In genomic region chr12:6874007-6874368, GRCh38 we compare ENCODE assay signal across 8 cellular contexts. TPM values are rescaled to one million over a fixed set of nuclear protein-coding genes. Genes with fewer than 3 reads are reported as not detected.
DNase-seq lines count a peak whose midpoint lies in the region; ATAC-seq and TF ChIP-seq lines count a peak whose summit lies in the region.
"Not testable (repeated sequence)": the region's sequence is repeated elsewhere in the genome, so short reads cannot be mapped to it uniquely, and the experiment has no call there.

No MANE protein-coding gene starts in this region.

- not testable (repeated sequence) for H3K27ac ChIP-seq in CD8-positive, alpha-beta T cell (ENCODE audit: low read depth, low read length)
- H3K27ac ChIP-seq in lower lobe of right lung = peak overlapping the region; percentile 84
- peak overlapping the region; percentile 40 for H3K27ac ChIP-seq in trophoblast cell (ENCODE audit: low read depth, low read length)
- H3K27ac ChIP-seq in tibial nerve = peak overlapping the region; percentile 69 to 93 (median 91)

- H3K4me1 Mint-ChIP-seq in CD8-positive, alpha-beta T cell (ENCODE audit: low read depth) = peaks cover 40% of the 10 kb centered on the region
- H3K4me1 Mint-ChIP-seq in activated CD4-positive, alpha-beta T cell treated with anti-CD3 and anti-CD28 coated beads, Interleukin-2, amount 10 ng/mL, durations not matched to agents 24 days and 14 days = peaks cover 44% of the 10 kb centered on the region
- H3K4me1 Mint-ChIP-seq in brain = peaks cover 49% of the 10 kb centered on the region

- H2AFZ ChIP-seq in trophoblast cell (ENCODE audit: insufficient read depth, low read length, poor library complexity) = peak overlapping the region; percentile 5

- not testable (repeated sequence) for TF ChIP-seq POLR2A in tibial nerve (IDR thresholded peaks at IDR 0.05)

- H3K23ac ChIP-seq in trophoblast cell (ENCODE audit: low read length) = not testable (repeated sequence)

- peak overlapping the region; percentile 90 for H3K27ac Mint-ChIP-seq in CD8-positive, alpha-beta T cell
- H3K27ac Mint-ChIP-seq in activated CD4-positive, alpha-beta T cell treated with anti-CD3 and anti-CD28 coated beads, Interleukin-2, amount 10 ng/mL, durations not matched to agents 24 days and 14 days = peak overlapping the region; percentile 88
- H3K27ac Mint-ChIP-seq in brain = peak overlapping the region; percentile 92 to 96 (median 92)

- H3K27me3 Mint-ChIP-seq in CD8-positive, alpha-beta T cell (ENCODE audit: low read depth); activated CD4-positive, alpha-beta T cell treated with anti-CD3 and anti-CD28 coated beads, Interleukin-2, amount 10 ng/mL, durations not matched to agents 24 days and 14 days; brain: not testable (repeated sequence)

- not testable (repeated sequence) for TF ChIP-seq EP300 in tibial nerve (IDR thresholded peaks at IDR 0.05)

- POLR2A ChIA-PET in CD8-positive, alpha-beta T cell (lab: Charles Lee) = interaction anchor here (1.2 to 4.3 kb wide), 7 partner anchors 10 to 150 kb away, joined by 3 to 61 read pairs (median 7); partner anchors contain the start of genes CDCA3, COPS7A and USP5

- not testable (repeated sequence) for H3K18ac ChIP-seq in trophoblast cell (ENCODE audit: low read length)

- H2BK12ac ChIP-seq in trophoblast cell (ENCODE audit: low read length) = peak overlapping the region; percentile 51

- peak overlapping the region; percentile 3 for H4K12ac ChIP-seq in trophoblast cell (ENCODE audit: low read depth, low read length)

- not testable (repeated sequence) for H3K9me3 Mint-ChIP-seq in CD8-positive, alpha-beta T cell; activated CD4-positive, alpha-beta T cell treated with anti-CD3 and anti-CD28 coated beads, Interleukin-2, amount 10 ng/mL, durations not matched to agents 24 days and 14 days; brain

- not testable (repeated sequence) for H3K27me3 ChIP-seq in CD8-positive, alpha-beta T cell (ENCODE audit: insufficient read depth, low read length); lower lobe of right lung (ENCODE audit: low read depth); trophoblast cell (ENCODE audit: insufficient read depth, low read length); tibial nerve

- CTCF ChIA-PET in CD8-positive, alpha-beta T cell (lab: Charles Lee) = interaction anchor here (8.5 to 10.3 kb wide), 2 partner anchors 18 to 20 kb away, joined by 81 to 126 read pairs; partner anchors contain the start of genes CDCA3 and USP5

- H3K4me3 Mint-ChIP-seq in CD8-positive, alpha-beta T cell = peak overlapping the region; percentile 90
- peak overlapping the region; percentile 89 for H3K4me3 Mint-ChIP-seq in activated CD4-positive, alpha-beta T cell treated with anti-CD3 and anti-CD28 coated beads, Interleukin-2, amount 10 ng/mL, durations not matched to agents 24 days and 14 days
- peak overlapping the region; percentile 87 to 95 (median 91) for H3K4me3 Mint-ChIP-seq in brain

- peak overlapping the region; percentile 77 for H4K91ac ChIP-seq in trophoblast cell (ENCODE audit: low read depth, low read length)

- peak overlapping the region; percentile 5 for H3K14ac ChIP-seq in trophoblast cell (ENCODE audit: low read length)

- intact Hi-C loops in CD8-positive, alpha-beta T cell (cut with DNase I, micrococcal nuclease) = loop anchor here in 1 of 2 experiments (5.0 kb wide), 1 partner anchor 763 kb away; no protein-coding TSS in a partner anchor
- intact Hi-C loops in activated CD4-positive, alpha-beta T cell treated with anti-CD3 and anti-CD28 coated beads, Interleukin-2, amount 10 ng/mL, durations not matched to agents 24 days and 14 days (cut with micrococcal nuclease) = loop anchor here (5.0 kb wide), 3 partner anchors 63 to 267 kb away; partner anchors contain the start of genes CHD4 and LPCAT3
- intact Hi-C loops in lower lobe of right lung (cut with DNase I) = not testable (repeated sequence)

- not testable (repeated sequence) for H3K9ac ChIP-seq in trophoblast cell (ENCODE audit: low read length)

- ATAC-seq in CD8-positive, alpha-beta T cell; lower lobe of right lung: not testable (repeated sequence)

- peak overlapping the region; percentile 72 for H2BK120ac ChIP-seq in trophoblast cell (ENCODE audit: insufficient read depth, low read length, poor library complexity)

- H4K8ac ChIP-seq in trophoblast cell (ENCODE audit: low read depth, low read length) = peak overlapping the region; percentile 43

- WGBS in trophoblast cell (ENCODE audit: extremely low coverage, insufficient coverage, insufficient read length) = no CpG with 5 or more reads among the region's 10 CpGs
- 32 to 37% methylated on average over 10 of the region's 10 CpGs for whole genome bisulfite sequencing in tibial nerve, 2 donors

- not testable (repeated sequence) for TF ChIP-seq CTCF in CD8-positive, alpha-beta T cell (IDR thresholded peaks at IDR 0.05); LNCaP clone FGC (IDR thresholded peaks at IDR 0.05; ENCODE audit: control insufficient read depth, extremely low read depth, insufficient read depth); brain (conservative IDR thresholded peaks at IDR 0.05); fibroblast of mammary gland (conservative IDR thresholded peaks at IDR 0.05; ENCODE audit: control insufficient read depth, insufficient read depth, low read depth, low read length); lower lobe of right lung (IDR thresholded peaks at IDR 0.05); tibial nerve (IDR thresholded peaks at IDR 0.05)

- H3K36me3 ChIP-seq in CD8-positive, alpha-beta T cell (ENCODE audit: insufficient read depth, low read length) = peaks cover 17% of the 10 kb centered on the region
- H3K36me3 ChIP-seq in lower lobe of right lung = peaks cover 28% of the 10 kb centered on the region
- H3K36me3 ChIP-seq in trophoblast cell (ENCODE audit: control insufficient read depth in 1 of 2, insufficient read depth in 2 of 2, low read length in 2 of 2) = peaks cover 22 to 26% of the 10 kb centered on the region in 2 experiments
- H3K36me3 ChIP-seq in tibial nerve = peaks cover 0 to 20% (median 0%) of the 10 kb centered on the region in 3 donors

- not testable (repeated sequence) for H3K9me3 ChIP-seq in CD8-positive, alpha-beta T cell (ENCODE audit: low read length); lower lobe of right lung; trophoblast cell (ENCODE audit: insufficient read depth, low read depth, low read length); tibial nerve

- peak overlapping the region; percentile 76 for H3K4me2 ChIP-seq in trophoblast cell (ENCODE audit: low read length)

- H3K4ac ChIP-seq in trophoblast cell (ENCODE audit: low read depth, low read length) = not testable (repeated sequence)

- H3K36me3 Mint-ChIP-seq in CD8-positive, alpha-beta T cell = peaks cover 34% of the 10 kb centered on the region
- peaks cover 54% of the 10 kb centered on the region for H3K36me3 Mint-ChIP-seq in activated CD4-positive, alpha-beta T cell treated with anti-CD3 and anti-CD28 coated beads, Interleukin-2, amount 10 ng/mL, durations not matched to agents 24 days and 14 days (ENCODE audit: low read depth)
- H3K36me3 Mint-ChIP-seq in brain = peaks cover 32% of the 10 kb centered on the region

- not testable (repeated sequence) for H3K79me2 ChIP-seq in trophoblast cell (ENCODE audit: control insufficient read depth, insufficient read depth, low read length, poor library complexity)

- not testable (repeated sequence) for H2AK5ac ChIP-seq in trophoblast cell (ENCODE audit: low read length)

- DNase-seq in CD8-positive, alpha-beta T cell; LNCaP clone FGC (ENCODE audit: low read depth); activated CD4-positive, alpha-beta T cell treated with anti-CD3 and anti-CD28 coated beads, Interleukin-2, amount 10 ng/mL, durations not matched to agents 24 days and 14 days; fibroblast of mammary gland (ENCODE audit: low read depth); lower lobe of right lung; trophoblast cell; tibial nerve (ENCODE audit: low spot score in 2 of 2): not testable (repeated sequence)

- H3K79me1 ChIP-seq in trophoblast cell (ENCODE audit: low read length) = peaks cover 11% of the 10 kb centered on the region

- H2BK5ac ChIP-seq in trophoblast cell (ENCODE audit: low read depth, low read length, poor library complexity) = peak overlapping the region; percentile 1

- H3K4me1 ChIP-seq in CD8-positive, alpha-beta T cell (ENCODE audit: insufficient read depth, low read length) = peaks cover 38% of the 10 kb centered on the region
- H3K4me1 ChIP-seq in lower lobe of right lung (peaks cover 45% of the 10 kb centered on the region), trophoblast cell (ENCODE audit: control insufficient read depth in 1 of 2, insufficient read depth in 2 of 2, low read length in 2 of 2) (peaks cover 7 to 15% of the 10 kb centered on the region in 2 experiments), tibial nerve (peaks cover 0 to 46% (median 24%) of the 10 kb centered on the region in 4 donors)

- peak overlapping the region; percentile 99 for H3K4me3 ChIP-seq in CD8-positive, alpha-beta T cell (ENCODE audit: low read depth, low read length)
- H3K4me3 ChIP-seq in LNCaP clone FGC (ENCODE audit: low read depth, low read length) (peak overlapping the region; percentile 97), fibroblast of mammary gland (ENCODE audit: control insufficient read depth, low read depth, low read length) (peak overlapping the region; percentile 82), lower lobe of right lung (peak overlapping the region; percentile 99), tibial nerve (peak overlapping the region; percentile 65 to 94 (median 82))
- H3K4me3 ChIP-seq in trophoblast cell (ENCODE audit: low read depth, low read length) = not testable (repeated sequence)

RNA-seq across cellular contexts. Expression of gene SPSB2, which starts 0.9 kb away (rescaled TPM):
- total RNA-seq in CD8-positive, alpha-beta T cell = 1 to 10 TPM; 2.6 to 3.0 TPM
- 3.4 TPM in 2 replicates for total RNA-seq in activated CD4-positive, alpha-beta T cell treated with anti-CD3 and anti-CD28 coated beads, Interleukin-2, amount 10 ng/mL, durations not matched to agents 24 days and 14 days
- 6.2 TPM for polyA plus RNA-seq in brain (ENCODE audit: insufficient read depth, low read depth, low replicate concordance)
- total RNA-seq in lower lobe of right lung = 25.5 TPM
- polyA plus RNA-seq in trophoblast cell (2013) = 4.1 TPM in 2 replicates
- 10 to 100 TPM in 3 of 4 donors, 1 to 10 TPM in 1; 9.4 to 12.7 (median 11.8) TPM for total RNA-seq in tibial nerve

RNA-seq across cellular contexts. Expression of gene TPI1, which starts 6.7 kb away (rescaled TPM):
- total RNA-seq in CD8-positive, alpha-beta T cell = 10 to 100 TPM; 59.6 to 64.0 TPM
- total RNA-seq in activated CD4-positive, alpha-beta T cell treated with anti-CD3 and anti-CD28 coated beads, Interleukin-2, amount 10 ng/mL, durations not matched to agents 24 days and 14 days = 1,614 and 1,630 TPM in 2 replicates
- 1,087 TPM for polyA plus RNA-seq in brain (ENCODE audit: insufficient read depth, low read depth, low replicate concordance)
- total RNA-seq in lower lobe of right lung = 278 TPM
- polyA plus RNA-seq in trophoblast cell (2013) = 787 and 806 TPM in 2 replicates
- total RNA-seq in tibial nerve = 100 to 1,000 TPM; 189 to 346 (median 282) TPM

RNA-seq across cellular contexts. Expression of gene USP5, which starts 22.0 kb away (rescaled TPM):
- 10 to 100 TPM; 24.0 to 25.9 TPM for total RNA-seq in CD8-positive, alpha-beta T cell
- total RNA-seq in activated CD4-positive, alpha-beta T cell treated with anti-CD3 and anti-CD28 coated beads, Interleukin-2, amount 10 ng/mL, durations not matched to agents 24 days and 14 days = 121 TPM in 2 replicates
- polyA plus RNA-seq in brain (ENCODE audit: insufficient read depth, low read depth, low replicate concordance) = 106 TPM
- 58.6 TPM for total RNA-seq in lower lobe of right lung
- 96.6 and 101 TPM in 2 replicates for polyA plus RNA-seq in trophoblast cell (2013)
- 10 to 100 TPM; 47.6 to 63.9 (median 56.8) TPM for total RNA-seq in tibial nerve

RNA-seq across cellular contexts. Expression of gene CDCA3, which starts 22.9 kb away (rescaled TPM):
- total RNA-seq in CD8-positive, alpha-beta T cell = under 1 TPM; 0.61 to 0.92 TPM
- total RNA-seq in activated CD4-positive, alpha-beta T cell treated with anti-CD3 and anti-CD28 coated beads, Interleukin-2, amount 10 ng/mL, durations not matched to agents 24 days and 14 days = 32.6 and 33.7 TPM in 2 replicates
- 38.2 TPM for polyA plus RNA-seq in brain (ENCODE audit: insufficient read depth, low read depth, low replicate concordance)
- total RNA-seq in lower lobe of right lung (2.9 TPM), tibial nerve (10 to 100 TPM in 1 of 4 donors, 1 to 10 TPM in 1, under 1 TPM in 2; 0.21 to 19.4 (median 3.6) TPM)
- polyA plus RNA-seq in trophoblast cell (2013) = 68.6 and 69.9 TPM in 2 replicates

RNA-seq across cellular contexts. Expression of gene LRRC23, which starts 30.6 kb away (rescaled TPM):
- total RNA-seq in CD8-positive, alpha-beta T cell = 1 to 10 TPM; 6.5 to 7.2 TPM
- total RNA-seq in activated CD4-positive, alpha-beta T cell treated with anti-CD3 and anti-CD28 coated beads, Interleukin-2, amount 10 ng/mL, durations not matched to agents 24 days and 14 days = 6.3 and 6.6 TPM in 2 replicates
- polyA plus RNA-seq in brain (ENCODE audit: insufficient read depth, low read depth, low replicate concordance) = 19.3 TPM
- total RNA-seq in lower lobe of right lung (26.6 TPM), tibial nerve (10 to 100 TPM; 11.6 to 17.2 (median 17.1) TPM)
- 5.8 and 6.0 TPM in 2 replicates for polyA plus RNA-seq in trophoblast cell (2013)
